In genomic region chr6:116379764-116380163, GRCh38 we compare ENCODE assay signal across 16 cellular contexts. TPM values are rescaled to one million over a fixed set of nuclear protein-coding genes. Genes with fewer than 3 reads are reported as not detected.
DNase-seq lines count a peak whose midpoint lies in the region; ATAC-seq, FAIRE-seq and TF ChIP-seq lines count a peak whose summit lies in the region.
"Had no signal": no experiment of that assay in that cellular context is flagged by ENCODE, and none has a peak within 500 bp of the region (broad histone marks: within the 10 kb centered on the region; RNA-seq: fewer than 3 reads in every experiment).

No MANE protein-coding gene starts in this region.

- H3K4me3 Mint-ChIP-seq in chondrocyte (ENCODE audit: unreplicated experiment), result no peak overlapping the region
- H3K4me3 Mint-ChIP-seq in nephron, result no peak overlapping the region
- H3K4me3 Mint-ChIP-seq: CD4-positive, alpha-beta T cell; H9 had no signal

- H3K79me2 ChIP-seq in PC-3 (ENCODE audit: low read length), result peaks cover 5% of the 10 kb centered on the region

- DNase-seq in A549 (ENCODE audit: low read depth in 1 of 2, low spot score in 1 of 2), result no peak
- DNase-seq in PC-3, result no peak
- DNase-seq in chondrocyte (ENCODE audit: low spot score), result no peak
- DNase-seq in gastrocnemius medialis, result no peak
- DNase-seq in SKM-1 (lab: John Stamatoyannopoulos, UW; ENCODE audit: unreplicated experiment), result no peak
- DNase-seq: 8988T; ACHN; C1 segment of cervical spinal cord; CD4-positive, alpha-beta T cell; DMS79; GOT3; H9 had no signal

- POLR2A ChIA-PET in A549 (lab: Yijun Ruan, JAX) (no interaction called here), PC-3 (lab: Charles Lee; ENCODE audit: unreplicated experiment) (no interaction called here)

- H3K27ac ChIP-seq in A549 (no peak overlapping the region; a peak in 1 of 6 replicates), PC-3 (ENCODE audit: low read length) (no peak overlapping the region), gastrocnemius medialis (no peak overlapping the region)
- H3K27ac ChIP-seq: HL-60 had no signal

- H3K4me1 ChIP-seq in A549 (peaks cover 26% of the 10 kb centered on the region), PC-3 (ENCODE audit: insufficient read depth, low read length) (peaks cover 31% of the 10 kb centered on the region), gastrocnemius medialis (peaks cover 3 to 4% of the 10 kb centered on the region in 2 donors)

- no peak overlapping the region for H3K9ac ChIP-seq in PC-3 (ENCODE audit: low read length)

- CTCF ChIA-PET in A549 (lab: Yijun Ruan, JAX), result no interaction called here
- CTCF ChIA-PET in PC-3 (lab: Charles Lee), result no interaction called here

- TF ChIP-seq POLR2A in A549 (IDR thresholded peaks at IDR 0.05; ENCODE audit: low read length), result no peak
- no peak for TF ChIP-seq POLR2A in gastrocnemius medialis (IDR thresholded peaks at IDR 0.05)

- TF ChIP-seq EP300 in A549 (IDR thresholded peaks at IDR 0.05), result no peak

- no peaks in the 10 kb centered on the region for H3K9me3 Mint-ChIP-seq in chondrocyte (ENCODE audit: low read depth)
- no peaks in the 10 kb centered on the region for H3K9me3 Mint-ChIP-seq in nephron
- H3K9me3 Mint-ChIP-seq: CD4-positive, alpha-beta T cell; H9 had no signal

- BruUV-seq in PC-3 (replicated peaks; lab: Mats Ljungman, UMichigan), result no TSS peak

- FAIRE-seq in A549 (lab: Jason Lieb, UNC), result no peak
- FAIRE-seq: GM12878 had no signal

- ATAC-seq in A549 (no peak), PC-3 (no peak), gastrocnemius medialis (no peak), HG02840 (IDR thresholded peaks at IDR 0.05; ENCODE audit: low FRiP score, unreplicated experiment) (no peak)
- ATAC-seq: GM12878 had no signal

- H3K36me3 ChIP-seq in PC-3 (ENCODE audit: low read depth, low read length) (no peaks in the 10 kb centered on the region), gastrocnemius medialis (no peaks in the 10 kb centered on the region)

- no peak for TF ChIP-seq RAD21 in A549 (conservative IDR thresholded peaks at IDR 0.05 in 1 of 2, IDR thresholded peaks at IDR 0.05 in 1 of 2)

- no peak overlapping the region for H3K4me3 ChIP-seq in A549
- H3K4me3 ChIP-seq in PC-3 (ENCODE audit: low read length), result no peak overlapping the region
- H3K4me3 ChIP-seq in gastrocnemius medialis, result no peak overlapping the region
- H3K4me3 ChIP-seq: GM12878 had no signal

- TF ChIP-seq CTCF in A549 (IDR thresholded peaks at IDR 0.05) (no peak), PC-3 (conservative IDR thresholded peaks at IDR 0.05; ENCODE audit: low read depth, low read length) (no peak), chondrocyte (IDR thresholded peaks at IDR 0.05) (no peak), nephron (IDR thresholded peaks at IDR 0.05; ENCODE audit: unreplicated experiment in 3 of 3) (no peak), gastrocnemius medialis (IDR thresholded peaks at IDR 0.05 in 4 of 5, conservative IDR thresholded peaks at IDR 0.05 in 1 of 5) (no peak)

- no peaks in the 10 kb centered on the region for H3F3A ChIP-seq in PC-3 (ENCODE audit: low read length, unreplicated experiment)

- H3K36me3 Mint-ChIP-seq in chondrocyte (ENCODE audit: low read depth), result peaks cover 6% of the 10 kb centered on the region
- peaks cover 16% of the 10 kb centered on the region for H3K36me3 Mint-ChIP-seq in nephron (ENCODE audit: low read depth)

- H3K27me3 ChIP-seq in PC-3 (ENCODE audit: low read length) (no peaks in the 10 kb centered on the region), gastrocnemius medialis (no peaks in the 10 kb centered on the region)

- no peaks in the 10 kb centered on the region for H3K9me3 ChIP-seq in A549
- H3K9me3 ChIP-seq in PC-3 (ENCODE audit: low read length), result no peaks in the 10 kb centered on the region
- no peaks in the 10 kb centered on the region for H3K9me3 ChIP-seq in gastrocnemius medialis

- no peaks in the 10 kb centered on the region for H3K9me2 ChIP-seq in PC-3 (replicated peaks; ENCODE audit: low read length)

- H3K27me3 Mint-ChIP-seq in chondrocyte (ENCODE audit: low read depth), result no peaks in the 10 kb centered on the region
- H3K27me3 Mint-ChIP-seq in nephron (ENCODE audit: low read depth), result no peaks in the 10 kb centered on the region

- H3K4me1 Mint-ChIP-seq in chondrocyte (ENCODE audit: low read depth), result peaks cover 68% of the 10 kb centered on the region
- peaks cover 34% of the 10 kb centered on the region for H3K4me1 Mint-ChIP-seq in nephron

- intact Hi-C loops in PC-3 (cut with micrococcal nuclease) (no loop called here), gastrocnemius medialis (cut with DNase I; ENCODE audit: low total_unique reads) (no loop called here)

- no peak overlapping the region for H2AFZ ChIP-seq in PC-3 (ENCODE audit: low read length)

- H3K4me2 ChIP-seq in A549 (peak overlapping the region; percentile 49), PC-3 (ENCODE audit: low read length) (peak overlapping the region; percentile 13)

- in situ Hi-C loops in gastrocnemius medialis (cut with MboI; ENCODE audit: low sequenced_read_pairs in 4 of 4), result no loop called here

- no peaks in the 10 kb centered on the region for H4K20me1 ChIP-seq in PC-3 (ENCODE audit: low read length)

- H3K27ac Mint-ChIP-seq in chondrocyte (ENCODE audit: unreplicated experiment) (peak overlapping the region; percentile 55), nephron (peak overlapping the region; percentile 39 to 74 (median 65))
- H3K27ac Mint-ChIP-seq: CD4-positive, alpha-beta T cell had no signal

TF ChIP-seq in A549, 52 proteins besides CTCF, POLR2A, EP300 and RAD21:
- TF ChIP-seq CHD4 (IDR thresholded peaks at IDR 0.05; ENCODE audit: borderline replicate concordance), result no peak
- TF ChIP-seq SMC3 (IDR thresholded peaks at IDR 0.05), result no peak
- no peak for TF ChIP-seq KDM5A (IDR thresholded peaks at IDR 0.05)
- TF ChIP-seq HOXA7 (CRISPR knock-in tag; IDR thresholded peaks at IDR 0.05), result no peak
- no peak for TF ChIP-seq TFCP2L1 (CRISPR knock-in tag; IDR thresholded peaks at IDR 0.05)
- no peak for TF ChIP-seq FOSB (CRISPR knock-in tag; IDR thresholded peaks at IDR 0.05)
- TF ChIP-seq CBX8 (IDR thresholded peaks at IDR 0.05), result no peak
- TF ChIP-seq BHLHE40 (IDR thresholded peaks at IDR 0.05; ENCODE audit: low read depth, low read length), result no peak

RNA-seq across cellular contexts. Expression of gene DSE, which starts 9.0 kb away (rescaled TPM):
- polyA plus RNA-seq in A549 (2011; rRNA removed) (20.2 and 26.8 TPM in 2 replicates), A549 (2017; fragmentation: RNase III; extraction: RNeasy Plus Mini Kit Qiagen cat#74134 plus additional on column Dnase treatment) (15.7 to 23.4 TPM (median 22.7 TPM) in 3 replicates)
- polyA plus RNA-seq in A549 (2012; cell fraction: cytosol; rRNA removed), result 4.9 and 6.5 TPM in 2 replicates
- 7.2 and 7.3 TPM in 2 replicates for polyA plus RNA-seq in A549 (2012; cell fraction: nucleus; rRNA removed)
- 27.5 and 30.0 TPM in 2 replicates for polyA minus RNA-seq in A549 (2011; rRNA and poly(A)+ RNA removed)
- total RNA-seq in PC-3 (2014; rRNA removed) (9.6 and 9.8 TPM in 2 replicates), chondrocyte (71.9 to 95.0 TPM (median 78.0 TPM) in 3 replicates), gastrocnemius medialis (10 to 100 TPM in 3 of 4 donors, 1 to 10 TPM in 1; 9.6 to 14.8 (median 11.8) TPM)
